Comparison of ENCODE assay signal across 22 cellular contexts in the genomic region with DNA sequence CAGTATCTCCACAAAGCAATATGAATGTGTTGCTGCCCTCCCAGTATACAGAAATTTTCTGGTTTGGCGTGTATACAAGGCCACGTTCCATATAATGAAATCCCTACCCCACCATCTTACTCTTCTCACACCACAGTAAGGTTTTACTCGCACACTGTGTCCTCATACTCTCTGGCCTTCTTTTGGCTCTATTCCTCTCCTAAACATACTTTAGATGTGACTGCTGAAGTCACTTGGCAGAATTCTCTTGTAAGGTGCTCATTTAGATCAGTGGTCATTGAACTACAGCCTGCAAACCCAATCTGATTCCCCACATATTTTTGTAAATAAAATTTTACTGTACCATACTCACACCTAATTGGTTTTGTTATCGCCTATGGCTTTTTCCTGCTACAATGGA.
"Had no signal": no experiment of that assay in that cellular context is flagged by ENCODE, and none has a peak within 500 bp of the region (broad histone marks: within the 10 kb centered on the region; RNA-seq: fewer than 3 reads in every experiment).

No MANE protein-coding gene starts in this region.

- ATAC-seq: effector memory CD8-positive, alpha-beta T cell; gastrocnemius medialis; heart right ventricle; left lobe of liver; mucosa of descending colon; naive thymus-derived CD8-positive, alpha-beta T cell; right cardiac atrium; stimulated activated naive CD8-positive, alpha-beta T cell treated with anti-CD3 and anti-CD28 coated beads, Interleukin-15, Interleukin-2, amounts not matched to agents 100 U/mL and 50 U/mL, for 24 hours had no signal

- H3K36me3 Mint-ChIP-seq: naive thymus-derived CD8-positive, alpha-beta T cell; neural progenitor cell; stimulated activated effector memory CD8-positive, alpha-beta T cell treated with anti-CD3 and anti-CD28 coated beads, Interleukin-12 subunit alpha, Interleukin-12 subunit beta, amount 100 ng/mL, for 72 hours had no signal

- H3K4me3 Mint-ChIP-seq: effector memory CD8-positive, alpha-beta T cell; naive thymus-derived CD8-positive, alpha-beta T cell; neural progenitor cell; stimulated activated effector memory CD8-positive, alpha-beta T cell treated with anti-CD3 and anti-CD28 coated beads, Interleukin-12 subunit alpha, Interleukin-12 subunit beta, amount 100 ng/mL, for 72 hours had no signal

- H3K9ac ChIP-seq: neural progenitor cell had no signal

- H3K27me3 Mint-ChIP-seq: effector memory CD8-positive, alpha-beta T cell; naive thymus-derived CD8-positive, alpha-beta T cell; progenitor cell of endocrine pancreas had no signal

- H3K4me1 Mint-ChIP-seq: naive thymus-derived CD8-positive, alpha-beta T cell; stimulated activated effector memory CD8-positive, alpha-beta T cell treated with anti-CD3 and anti-CD28 coated beads, Interleukin-12 subunit alpha, Interleukin-12 subunit beta, amount 100 ng/mL, for 72 hours had no signal

- H3K27me3 ChIP-seq: esophagus muscularis mucosa, gastrocnemius medialis, heart right ventricle, neural progenitor cell, ovary, suprapubic skin, thyroid gland, upper lobe of left lung, uterus had no signal

- H3K27ac ChIP-seq: epithelial cell of prostate, esophagus muscularis mucosa, gastrocnemius medialis, heart right ventricle, neural progenitor cell, ovary, suprapubic skin, thyroid gland, upper lobe of left lung, uterus had no signal

- H3K4me1 ChIP-seq: gastrocnemius medialis, heart right ventricle, neural progenitor cell, suprapubic skin, thyroid gland, upper lobe of left lung, uterus had no signal

- H3K36me3 ChIP-seq: esophagus muscularis mucosa, gastrocnemius medialis, heart right ventricle, neural progenitor cell, ovary, suprapubic skin, thyroid gland, upper lobe of left lung, uterus had no signal

- H3K9me3 ChIP-seq: esophagus muscularis mucosa, gastrocnemius medialis, heart right ventricle, mucosa of descending colon, ovary, suprapubic skin, thyroid gland, upper lobe of left lung, uterus had no signal

- H3K4me2 ChIP-seq: neural progenitor cell had no signal

- H3K4me3 ChIP-seq: esophagus muscularis mucosa, gastrocnemius medialis, heart right ventricle, mucosa of descending colon, neural progenitor cell, ovary, suprapubic skin, thyroid gland, upper lobe of left lung, uterus had no signal

- H3K27ac Mint-ChIP-seq: effector memory CD8-positive, alpha-beta T cell; naive thymus-derived CD8-positive, alpha-beta T cell; stimulated activated effector memory CD8-positive, alpha-beta T cell treated with anti-CD3 and anti-CD28 coated beads, Interleukin-12 subunit alpha, Interleukin-12 subunit beta, amount 100 ng/mL, for 72 hours had no signal

- DNase-seq: effector memory CD8-positive, alpha-beta T cell; gastrocnemius medialis; heart right ventricle; islet precursor cell; mucosa of descending colon; naive thymus-derived CD8-positive, alpha-beta T cell; nucleus accumbens; ovary; right cardiac atrium; stimulated activated CD4-positive, alpha-beta T cell treated with anti-CD3 and anti-CD28 coated beads, Interleukin-4, amount 100 ng/mL, for 1 hour; stimulated activated CD8-positive, alpha-beta memory T cell treated with anti-CD3 and anti-CD28 coated beads, Interleukin-4, amount 100 ng/mL, for 48 hours; stimulated activated naive CD8-positive, alpha-beta T cell treated with anti-CD3 and anti-CD28 coated beads, Interleukin-15, Interleukin-2, amounts not matched to agents 100 U/mL and 50 U/mL, for 24 hours; thyroid gland; upper lobe of left lung; uterus had no signal

- H3K9me3 Mint-ChIP-seq: effector memory CD8-positive, alpha-beta T cell; stimulated activated effector memory CD8-positive, alpha-beta T cell treated with anti-CD3 and anti-CD28 coated beads, Interleukin-12 subunit alpha, Interleukin-12 subunit beta, amount 100 ng/mL, for 72 hours had no signal
